ENCODE assay signal across 8 cellular contexts in the genomic region with DNA sequence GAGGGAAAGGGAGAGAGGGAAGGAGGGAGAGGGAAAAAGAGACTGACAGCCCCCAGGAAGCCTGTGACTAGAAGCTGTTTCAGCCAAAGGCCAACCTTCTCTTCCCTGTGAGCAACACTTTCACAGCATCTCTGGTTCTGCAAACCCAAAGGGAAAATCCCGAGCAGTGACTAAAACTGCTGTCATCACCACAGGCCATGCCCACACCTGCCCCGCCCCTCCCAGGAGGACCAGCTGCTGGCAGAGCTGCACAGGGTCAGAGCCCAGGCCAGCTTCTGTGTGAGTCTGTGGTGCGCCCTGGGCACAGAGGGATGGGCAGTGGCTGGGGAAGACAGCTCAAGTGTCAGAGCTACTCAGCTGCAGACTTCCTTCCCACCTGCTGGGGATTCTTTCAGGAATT.
DNase-seq lines count a peak whose midpoint lies in the region; FAIRE-seq and TF ChIP-seq lines count a peak whose summit lies in the region.

No MANE protein-coding gene starts in this region.

- POLR2A ChIA-PET in GM10248 (lab: Yijun Ruan, JAX) = no interaction called here

- peaks cover 0 to 10% (median 0%) of the 10 kb centered on the region in 6 donors for H3K4me1 ChIP-seq in spleen

- CTCF ChIA-PET in GM10248 (lab: Yijun Ruan, JAX) = interaction anchor here (1.1 kb wide), 2 partner anchors 12 to 28 kb away, joined by 3 read pairs; no protein-coding TSS in a partner anchor

- peak; percentile 89 for FAIRE-seq in RCC 7860 (lab: Jason Lieb, UNC)

- peaks cover 0 to 12% (median 7%) of the 10 kb centered on the region in 8 donors for H3K9me3 ChIP-seq in spleen

- intact Hi-C loops in spleen (cut with DNase I; ENCODE audit: low total_unique reads) = no loop called here

- DNase-seq in ELR (ENCODE audit: low read depth) (peak; percentile 93), RCC 7860 (ENCODE audit: low spot score) (peak; percentile 88), epithelial cell of prostate (ENCODE audit: low read depth, low spot score) (peak; percentile 81), spleen (peak; percentile 34), dedifferentiated amniotic fluid mesenchymal stem cell (ENCODE audit: extremely low spot score) (no peak), COR-L47 (lab: John Stamatoyannopoulos, UW) (no peak), NCI-H1092 treated with DMSO at 0.1 percent for 48 hours (lab: John Stamatoyannopoulos, UW) (no peak), GM10248 (ENCODE audit: extremely low spot score) (no peak)

- peaks cover 0 to 38% (median 0%) of the 10 kb centered on the region in 7 donors for H3K27me3 ChIP-seq in spleen (replicated peaks in 1 of 7)

- H3K4me3 ChIP-seq in spleen = no peak overlapping the region

- H3K27ac ChIP-seq in epithelial cell of prostate (no peak overlapping the region), spleen (no peak overlapping the region)

- H3K36me3 ChIP-seq in spleen = no peaks in the 10 kb centered on the region

- WGBS in spleen, 5 donors = 41 to 47% (median 43%) methylated on average over 2 to 3 of the region's 3 CpGs

- no peak for TF ChIP-seq POLR2A in spleen (IDR thresholded peaks at IDR 0.05)

- TF ChIP-seq CTCF in spleen (IDR thresholded peaks at IDR 0.05 in 8 of 11, conservative IDR thresholded peaks at IDR 0.05 in 3 of 11) (no peak), GM10248 (IDR thresholded peaks at IDR 0.05; ENCODE audit: control extremely low read depth, extremely low read depth, low read depth, missing control alignments) (no peak)

Comparison
In these comparisons a context has a peak if more than half of its experiments do, and no peak if none do; other contexts are left out.
1. DNase-seq: peak in ELR (single experiment), RCC 7860 (single experiment), epithelial cell of prostate (single experiment) and spleen (single experiment); none in dedifferentiated amniotic fluid mesenchymal stem cell (single experiment), COR-L47 (single experiment), NCI-H1092 treated with DMSO at 0.1 percent for 48 hours (single experiment) and GM10248 (single experiment).